ENCODE assay signal across 1 cellular context in genomic region chr19:55653651-55654322, GRCh38.
TF ChIP-seq lines count a peak whose summit lies in the region.

No MANE protein-coding gene starts in this region.

TF ChIP-seq in WTC11, 78 proteins besides CTCF, POLR2A, EP300 and RAD21 (continued from another document):
- TF ChIP-seq ZNF425 (CRISPR knock-in tag; conservative IDR thresholded peaks at IDR 0.05) (no peak), SP1 (CRISPR knock-in tag; conservative IDR thresholded peaks at IDR 0.05) (peak; percentile 54; the same call in 1 of the 2 replicates), CREB1 (CRISPR knock-in tag; IDR thresholded peaks at IDR 0.05) (no peak), SOX15 (CRISPR knock-in tag; IDR thresholded peaks at IDR 0.05) (no peak), GTF2I (CRISPR knock-in tag; conservative IDR thresholded peaks at IDR 0.05) (no peak), TEAD4 (CRISPR knock-in tag; IDR thresholded peaks at IDR 0.05) (no peak), JAZF1 (CRISPR knock-in tag; IDR thresholded peaks at IDR 0.05) (no peak), E2F5 (CRISPR knock-in tag; IDR thresholded peaks at IDR 0.05) (peak; percentile 74), USF2 (CRISPR knock-in tag; IDR thresholded peaks at IDR 0.05) (peak; percentile 25; the same call in 1 of the 2 replicates), ATF3 (CRISPR knock-in tag; conservative IDR thresholded peaks at IDR 0.05) (no peak), ZBTB21 (CRISPR knock-in tag; IDR thresholded peaks at IDR 0.05; ENCODE audit: borderline replicate concordance) (no peak)
